ENCODE assay signal across 8 cellular contexts in genomic region chr5:139388198-139388821, GRCh38. TPM values are rescaled to one million over a fixed set of nuclear protein-coding genes. Genes with fewer than 3 reads are reported as not detected.
DNase-seq lines count a peak whose midpoint lies in the region; ATAC-seq and TF ChIP-seq lines count a peak whose summit lies in the region.

No MANE protein-coding gene starts in this region.

- peak; percentile 38 for TF ChIP-seq POLR2A in GM19099 (IDR thresholded peaks at IDR 0.05; ENCODE audit: extremely low read depth, insufficient read length, low read depth)

- peak overlapping the region; percentile 45 for H3K4me3 Mint-ChIP-seq in activated CD8-positive, alpha-beta T cell treated with anti-CD3 and anti-CD28 coated beads for 36 hours

- no peak for ATAC-seq in activated CD8-positive, alpha-beta T cell treated with anti-CD3 and anti-CD28 coated beads for 36 hours
- ATAC-seq in GM21528 (IDR thresholded peaks at IDR 0.05; ENCODE audit: low FRiP score, unreplicated experiment): no peak
- no peak for ATAC-seq in HG03457 (IDR thresholded peaks at IDR 0.05; ENCODE audit: unreplicated experiment)
- ATAC-seq in GM18858 (IDR thresholded peaks at IDR 0.05; ENCODE audit: unreplicated experiment): no peak

- no peaks in the 10 kb centered on the region for H3K27me3 Mint-ChIP-seq in activated CD8-positive, alpha-beta T cell treated with anti-CD3 and anti-CD28 coated beads for 36 hours

- POLR2A ChIA-PET in activated CD8-positive, alpha-beta T cell treated with anti-CD3 and anti-CD28 coated beads for 36 hours (lab: Charles Lee): interaction anchor here (0.5 to 6.3 kb wide), 3 partner anchors 15 to 53 kb away, joined by 3 to 49 read pairs (median 3); partner anchors contain the start of gene PAIP2

- DNase-seq in AG20443 (ENCODE audit: low spot score) (peak; percentile 70), left kidney (ENCODE audit: low read depth, low spot score) (peak; percentile 56), HuH-7.5 (ENCODE audit: low spot score) (no peak)
- DNase-seq in activated CD8-positive, alpha-beta T cell treated with anti-CD3 and anti-CD28 coated beads for 36 hours: no peak

- peaks cover 17% of the 10 kb centered on the region for H3K36me3 Mint-ChIP-seq in activated CD8-positive, alpha-beta T cell treated with anti-CD3 and anti-CD28 coated beads for 36 hours (ENCODE audit: low read depth)

- intact Hi-C loops in activated CD8-positive, alpha-beta T cell treated with anti-CD3 and anti-CD28 coated beads for 36 hours (cut with micrococcal nuclease): no loop called here

- TF ChIP-seq CTCF in activated CD8-positive, alpha-beta T cell treated with anti-CD3 and anti-CD28 coated beads for 36 hours (IDR thresholded peaks at IDR 0.05): no peak

- H3K27ac Mint-ChIP-seq in activated CD8-positive, alpha-beta T cell treated with anti-CD3 and anti-CD28 coated beads for 36 hours: peak overlapping the region; percentile 2

- CTCF ChIA-PET in activated CD8-positive, alpha-beta T cell treated with anti-CD3 and anti-CD28 coated beads for 36 hours (lab: Charles Lee): interaction anchor here (1.4 to 2.2 kb wide), 2 partner anchors 14 to 121 kb away, joined by 3 to 8 read pairs; no protein-coding TSS in a partner anchor

- peaks cover 65% of the 10 kb centered on the region for H3K4me1 Mint-ChIP-seq in activated CD8-positive, alpha-beta T cell treated with anti-CD3 and anti-CD28 coated beads for 36 hours (ENCODE audit: low read depth)

- no peaks in the 10 kb centered on the region for H3K9me3 Mint-ChIP-seq in activated CD8-positive, alpha-beta T cell treated with anti-CD3 and anti-CD28 coated beads for 36 hours

RNA-seq across cellular contexts. Expression of gene MZB1, which starts 1.4 kb away (rescaled TPM):
- total RNA-seq in activated CD8-positive, alpha-beta T cell treated with anti-CD3 and anti-CD28 coated beads for 36 hours: 10 to 100 TPM; 14.4 to 14.5 TPM

RNA-seq across cellular contexts. Expression of gene SLC23A1, which starts 5.2 kb away (rescaled TPM):
- total RNA-seq in activated CD8-positive, alpha-beta T cell treated with anti-CD3 and anti-CD28 coated beads for 36 hours: under 1 TPM; 0.63 to 0.89 TPM

RNA-seq across cellular contexts. Expression of gene PROB1, which starts 6.6 kb away (rescaled TPM):
- total RNA-seq in activated CD8-positive, alpha-beta T cell treated with anti-CD3 and anti-CD28 coated beads for 36 hours: 1 to 10 TPM; 3.9 to 4.1 TPM

RNA-seq across cellular contexts. Expression of gene SPATA24, which starts 15.6 kb away (rescaled TPM):
- total RNA-seq in activated CD8-positive, alpha-beta T cell treated with anti-CD3 and anti-CD28 coated beads for 36 hours: 1 to 10 TPM; 4.3 to 4.4 TPM

RNA-seq across cellular contexts. Expression of gene PAIP2, which starts 46.7 kb away (rescaled TPM):
- total RNA-seq in activated CD8-positive, alpha-beta T cell treated with anti-CD3 and anti-CD28 coated beads for 36 hours: 100 to 1,000 TPM; 110 to 113 TPM

Comparison
In these comparisons a context has a peak if more than half of its experiments do, and no peak if none do; other contexts are left out.
1. DNase-seq: peak in AG20443 (single experiment) and left kidney (single experiment); none in activated CD8-positive, alpha-beta T cell treated with anti-CD3 and anti-CD28 coated beads for 36 hours (single experiment) and HuH-7.5 (single experiment).